ENCODE assay signal across 7 cellular contexts in the genomic region with DNA sequence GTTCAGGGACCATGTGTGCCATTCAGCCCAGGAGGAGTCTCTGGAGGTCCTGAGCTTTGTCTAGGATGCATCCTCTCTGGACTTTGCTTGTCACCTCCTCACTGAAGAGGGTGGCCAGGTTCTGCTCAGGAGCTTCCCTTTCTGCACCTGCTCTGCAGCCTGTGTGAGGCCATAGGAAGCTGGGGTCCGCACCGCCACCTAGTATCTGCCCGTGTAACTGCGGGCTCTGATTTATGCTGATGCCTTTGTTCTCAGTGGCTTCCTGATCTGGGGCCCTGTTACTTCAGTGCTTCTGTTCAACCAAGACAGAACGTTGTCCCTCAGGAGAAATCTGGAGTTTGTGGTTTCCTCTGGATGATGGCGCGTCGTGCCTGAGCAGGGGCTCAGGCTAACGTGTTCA. TPM values are rescaled to one million over a fixed set of nuclear protein-coding genes. Genes with fewer than 3 reads are reported as not detected.
DNase-seq lines count a peak whose midpoint lies in the region; ATAC-seq and TF ChIP-seq lines count a peak whose summit lies in the region.
"Had no signal": no experiment of that assay in that cellular context is flagged by ENCODE, and none has a peak within 500 bp of the region (broad histone marks: within the 10 kb centered on the region; RNA-seq: fewer than 3 reads in every experiment).

No MANE protein-coding gene starts in this region.

- peaks cover 9% of the 10 kb centered on the region for H3K9me3 Mint-ChIP-seq in endodermal cell

- H3K27me3 Mint-ChIP-seq in endodermal cell (ENCODE audit: insufficient read depth), result no peaks in the 10 kb centered on the region

- peak; percentile 24 for TF ChIP-seq CTCF in GM12864 (IDR thresholded peaks at IDR 0.05; ENCODE audit: low read depth, low read length, missing control alignments)
- peak; percentile 79 for TF ChIP-seq CTCF in endodermal cell (conservative IDR thresholded peaks at IDR 0.05)

- H3K4me3 Mint-ChIP-seq in endodermal cell, result no peak overlapping the region

- H3K4me3 ChIP-seq in GM12864 (ENCODE audit: low read depth, low read length) (no peak overlapping the region), HUES64 (ENCODE audit: low read length) (no peak overlapping the region), endodermal cell (ENCODE audit: low read length) (no peak overlapping the region)
- H3K4me3 ChIP-seq: adrenal gland had no signal

- H3K27ac ChIP-seq in HUES64 (ENCODE audit: low read depth, low read length) (peak overlapping the region; percentile 40; the same call in 1 of the 2 replicates), endodermal cell (ENCODE audit: low read depth, low read length) (no peak overlapping the region)
- H3K27ac ChIP-seq: adrenal gland had no signal

- H3K4me1 ChIP-seq in HUES64 (ENCODE audit: insufficient read depth, low read length) (no peaks in the 10 kb centered on the region), endodermal cell (ENCODE audit: control insufficient read depth, insufficient read depth, low read length) (no peaks in the 10 kb centered on the region)
- H3K4me1 ChIP-seq: adrenal gland had no signal

- no peaks in the 10 kb centered on the region for H3K9me3 ChIP-seq in HUES64 (ENCODE audit: insufficient read depth, low read depth, low read length)
- peaks cover 9% of the 10 kb centered on the region for H3K9me3 ChIP-seq in endodermal cell (ENCODE audit: control insufficient read depth, low read length)
- H3K9me3 ChIP-seq: adrenal gland had no signal

- peak overlapping the region; percentile 88 for H3K27ac Mint-ChIP-seq in endodermal cell

- H3K27me3 ChIP-seq in HUES64 (ENCODE audit: insufficient read depth, low read length), result no peaks in the 10 kb centered on the region
- H3K27me3 ChIP-seq in endodermal cell (ENCODE audit: control insufficient read depth, insufficient read depth, low read length, poor library complexity, severe bottlenecking), result no peaks in the 10 kb centered on the region
- H3K27me3 ChIP-seq: adrenal gland had no signal

- H3K4me1 Mint-ChIP-seq in endodermal cell, result peaks cover 4% of the 10 kb centered on the region

- H3K9ac ChIP-seq in HUES64 (ENCODE audit: low read depth, low read length) (peak overlapping the region; percentile 3; the same call in 1 of the 2 replicates), endodermal cell (ENCODE audit: extremely low read depth, low read length, poor library complexity, severe bottlenecking) (no peak overlapping the region)

- DNase-seq in GM12864 (ENCODE audit: low read depth), result no peak
- peak; percentile 85 for DNase-seq in endodermal cell
- DNase-seq in retina, result no peak
- DNase-seq: adrenal gland, Calu3 had no signal

- WGBS in HUES64, result 90% methylated on average over 9 of the region's 9 CpGs
- WGBS in endodermal cell (ENCODE audit: insufficient coverage in 1 of 2, insufficient read length in 1 of 2), 2 experiments, result 89 to 94% methylated on average over 5 to 9 of the region's 9 CpGs

- H3K36me3 Mint-ChIP-seq in endodermal cell (ENCODE audit: low read depth), result peaks cover 81% of the 10 kb centered on the region

- H3K36me3 ChIP-seq in HUES64 (ENCODE audit: insufficient read depth, low read length), result peaks cover 55% of the 10 kb centered on the region
- H3K36me3 ChIP-seq in endodermal cell (ENCODE audit: control insufficient read depth, insufficient read depth, low read length), result peaks cover 59% of the 10 kb centered on the region

- ATAC-seq in esophagus mucosa, result no peak

RNA-seq across cellular contexts. Expression of a gene that starts 15.5 kb away (rescaled TPM):
- 2.2 TPM for polyA plus RNA-seq in HUES64 (2013, experiment 1 of 2)
- 5.6 TPM for polyA plus RNA-seq in HUES64 (2013, experiment 2 of 2)
- total RNA-seq in endodermal cell (10 to 100 TPM in 1 of 2 donors, 1 to 10 TPM in 1; 8.1 to 15.2 TPM), esophagus mucosa (0.24 TPM)
- polyA plus RNA-seq in endodermal cell (2013, experiment 1 of 2), result 10.4 TPM
- polyA plus RNA-seq in endodermal cell (2013, experiment 2 of 2), result 10.6 TPM
- total RNA-seq: Calu3 had no signal

RNA-seq across cellular contexts. Expression of a gene that starts 18.2 kb away (rescaled TPM):
- 10.4 TPM for polyA plus RNA-seq in HUES64 (2013, experiment 1 of 2)
- 11.0 TPM for polyA plus RNA-seq in HUES64 (2013, experiment 2 of 2)
- total RNA-seq in endodermal cell (10 to 100 TPM; 13.5 to 20.9 TPM), esophagus mucosa (3.5 TPM)
- polyA plus RNA-seq in endodermal cell (2013, experiment 1 of 2), result 14.9 TPM
- 12.9 TPM for polyA plus RNA-seq in endodermal cell (2013, experiment 2 of 2)
- total RNA-seq: Calu3 had no signal

RNA-seq across cellular contexts. Expression of a gene that starts 46.1 kb away (rescaled TPM):
- polyA plus RNA-seq in HUES64 (2013, experiment 1 of 2), result 1.1 TPM
- polyA plus RNA-seq in HUES64 (2013, experiment 2 of 2), result 1.1 TPM
- total RNA-seq in endodermal cell, result 10 to 100 TPM in 1 of 2 donors, 1 to 10 TPM in 1; 2.9 to 39.1 TPM
- 1.9 TPM for polyA plus RNA-seq in endodermal cell (2013, experiment 1 of 2)
- 1.1 TPM for polyA plus RNA-seq in endodermal cell (2013, experiment 2 of 2)
- total RNA-seq in esophagus mucosa, result 10.8 TPM
- total RNA-seq: Calu3 had no signal

RNA-seq across cellular contexts. Expression of a gene that starts 54.5 kb away (rescaled TPM):
- 18.6 TPM for polyA plus RNA-seq in HUES64 (2013, experiment 1 of 2)
- polyA plus RNA-seq in HUES64 (2013, experiment 2 of 2), result 17.8 TPM
- total RNA-seq in endodermal cell (10 to 100 TPM; 31.1 to 38.5 TPM), esophagus mucosa (7.2 TPM)
- polyA plus RNA-seq in endodermal cell (2013, experiment 1 of 2), result 13.1 TPM
- polyA plus RNA-seq in endodermal cell (2013, experiment 2 of 2), result 14.9 TPM
